29 cellular contexts compared by ENCODE assay signal in the genomic region with DNA sequence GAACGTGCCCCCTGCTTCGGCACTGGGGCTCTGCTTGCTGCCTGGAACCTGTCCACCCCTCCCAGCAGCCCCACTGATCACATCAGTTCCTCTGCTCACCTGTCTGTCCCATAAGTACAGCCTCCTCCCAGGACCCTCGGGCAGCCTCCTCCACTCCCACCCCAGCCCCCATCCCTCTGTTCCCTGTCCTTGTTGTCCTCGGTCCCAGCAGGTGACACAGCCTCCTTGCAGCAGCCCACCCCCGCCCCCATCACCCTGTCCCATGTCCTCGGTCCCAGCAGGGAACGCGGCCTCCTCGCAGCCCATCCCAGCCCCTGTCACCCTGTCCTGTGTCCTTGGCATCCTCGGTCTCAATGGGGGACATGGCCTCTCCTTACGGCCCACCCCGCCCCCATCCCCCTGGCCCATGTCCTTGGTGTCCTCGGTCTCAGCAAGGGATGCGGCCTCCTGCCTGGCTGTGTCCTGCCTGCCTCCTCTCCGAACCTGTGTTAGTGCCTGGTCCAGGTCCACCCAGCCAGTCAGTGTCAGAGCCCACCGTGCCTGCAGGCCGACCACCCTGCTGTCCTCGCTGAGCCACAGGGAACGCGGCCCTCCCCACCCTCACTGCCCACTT. TPM values are rescaled to one million over a fixed set of nuclear protein-coding genes. Genes with fewer than 3 reads are reported as not detected.
"Had no signal": no experiment of that assay in that cellular context is flagged by ENCODE, and none has a peak within 500 bp of the region (broad histone marks: within the 10 kb centered on the region; RNA-seq: fewer than 3 reads in every experiment).

No MANE protein-coding gene starts in this region.

- H3K36me3 Mint-ChIP-seq: mesothelial cell of epicardium; naive B cell; stimulated activated memory B cell treated with anti-CD40 and anti-IgM and Interleukin-4, amounts not matched to agents 10 μg/mL and 1 μg/mL and 100 μg/mL, for 72 hours; type B pancreatic cell had no signal

- H3K79me2 ChIP-seq: parathyroid adenoma had no signal

- H3K4me2 ChIP-seq: smooth muscle cell had no signal

- H3K4me3 ChIP-seq: esophagus muscularis mucosa, heart left ventricle, left ventricle myocardium inferior, sigmoid colon, smooth muscle cell had no signal

- H3K36me3 ChIP-seq: esophagus muscularis mucosa, heart left ventricle, left ventricle myocardium inferior, sigmoid colon had no signal

- H3K4me1 Mint-ChIP-seq: stimulated activated memory B cell treated with anti-CD40 and anti-IgM and Interleukin-4, amounts not matched to agents 10 μg/mL and 1 μg/mL and 100 μg/mL, for 72 hours; stimulated activated naive CD8-positive, alpha-beta T cell treated with anti-CD3 and anti-CD28 coated beads, Interleukin-15, amount 100 ng/mL, for 72 hours had no signal

- H3K27me3 Mint-ChIP-seq: activated naive CD8-positive, alpha-beta T cell treated with anti-CD3 and anti-CD28 coated beads, Interleukin-2, amount 10 ng/mL, durations not matched to agents 7 days and 5 days had no signal

- ATAC-seq: foreskin keratinocyte had no signal

- H3K27ac ChIP-seq: esophagus muscularis mucosa, foreskin keratinocyte, heart left ventricle, left ventricle myocardium inferior, parathyroid adenoma, sigmoid colon, VCaP had no signal

- H3K9ac ChIP-seq: parathyroid adenoma had no signal

- H3K9me3 ChIP-seq: esophagus muscularis mucosa, heart left ventricle, left ventricle myocardium inferior, sigmoid colon had no signal

- H2AFZ ChIP-seq: parathyroid adenoma had no signal

- H3K4me3 Mint-ChIP-seq: activated naive CD4-positive, alpha-beta T cell treated with anti-CD3 and anti-CD28 coated beads for 36 hours; activated naive CD8-positive, alpha-beta T cell treated with anti-CD3 and anti-CD28 coated beads, Interleukin-2, amount 10 ng/mL, durations not matched to agents 7 days and 5 days; dendritic cell treated with granulocyte-macrophage colony-stimulating factor and Interleukin-4, amounts not matched to agents 40 ng/mL and 50 ng/mL, for 4 days; mesothelial cell of epicardium; naive B cell; nephron progenitor cell; stimulated activated memory B cell treated with anti-CD40 and anti-IgM and Interleukin-4, amounts not matched to agents 10 μg/mL and 1 μg/mL and 100 μg/mL, for 72 hours; stimulated activated naive CD8-positive, alpha-beta T cell treated with anti-CD3 and anti-CD28 coated beads, Interleukin-15, amount 100 ng/mL, for 72 hours; T-helper 1 cell treated with Interleukin-12 subunit alpha and Interleukin-12 subunit beta and Interleukin-4 antibody, amounts not matched to agents 30 μg/mL and 1 μg/mL, for 36 hours; type B pancreatic cell had no signal

- DNase-seq: activated CD4-positive, alpha-beta T cell treated with anti-CD3 and anti-CD28 coated beads for 48 hours; activated CD4-positive, alpha-beta T cell treated with anti-CD3 and anti-CD28 coated beads, Interleukin-2, amount 50 U/mL, for 48 hours; activated effector memory CD4-positive, alpha-beta T cell treated with Interleukin-2 at 50 U/mL for 16 hours; activated naive CD4-positive, alpha-beta T cell treated with anti-CD3 and anti-CD28 coated beads for 36 hours; activated naive CD8-positive, alpha-beta T cell treated with anti-CD3 and anti-CD28 coated beads, Interleukin-2, amount 10 ng/mL, durations not matched to agents 7 days and 5 days; central memory CD4-positive, alpha-beta T cell; foreskin keratinocyte; left ventricle myocardium inferior; naive B cell; nephron progenitor cell; occipital lobe; stimulated activated CD4-positive, alpha-beta T cell treated with anti-CD3 and anti-CD28 coated beads, Interleukin-1b, Interleukin-23, amount 100 ng/mL, for 48 hours; stimulated activated CD4-positive, alpha-beta T cell treated with anti-CD3 and anti-CD28 coated beads, Interleukin-4, amount 100 ng/mL, for 4 hours; stimulated activated CD8-positive, alpha-beta memory T cell treated with anti-CD3 and anti-CD28 coated beads, Interleukin-4, amount 100 ng/mL, for 48 hours; stimulated activated naive CD8-positive, alpha-beta T cell treated with anti-CD3 and anti-CD28 coated beads, Interleukin-15, amount 100 ng/mL, for 72 hours; SW 1271; T-helper 9 cell had no signal

- H3K9me3 Mint-ChIP-seq: dendritic cell treated with granulocyte-macrophage colony-stimulating factor and Interleukin-4, amounts not matched to agents 40 ng/mL and 50 ng/mL, for 4 days; mesothelial cell of epicardium; naive B cell; nephron progenitor cell; stimulated activated memory B cell treated with anti-CD40 and anti-IgM and Interleukin-4, amounts not matched to agents 10 μg/mL and 1 μg/mL and 100 μg/mL, for 72 hours; type B pancreatic cell had no signal

- H3K27ac Mint-ChIP-seq: activated naive CD4-positive, alpha-beta T cell treated with anti-CD3 and anti-CD28 coated beads for 36 hours; activated naive CD8-positive, alpha-beta T cell treated with anti-CD3 and anti-CD28 coated beads, Interleukin-2, amount 10 ng/mL, durations not matched to agents 7 days and 5 days; dendritic cell treated with granulocyte-macrophage colony-stimulating factor and Interleukin-4, amounts not matched to agents 40 ng/mL and 50 ng/mL, for 4 days; mesothelial cell of epicardium; nephron progenitor cell; stimulated activated memory B cell treated with anti-CD40 and anti-IgM and Interleukin-4, amounts not matched to agents 10 μg/mL and 1 μg/mL and 100 μg/mL, for 72 hours; stimulated activated naive CD8-positive, alpha-beta T cell treated with anti-CD3 and anti-CD28 coated beads, Interleukin-15, amount 100 ng/mL, for 72 hours; T-helper 1 cell treated with Interleukin-12 subunit alpha and Interleukin-12 subunit beta and Interleukin-4 antibody, amounts not matched to agents 30 μg/mL and 1 μg/mL, for 36 hours; type B pancreatic cell had no signal

- FAIRE-seq: TTC549 had no signal

- H3K4me1 ChIP-seq: foreskin keratinocyte, left ventricle myocardium inferior, parathyroid adenoma had no signal

- H3K27me3 ChIP-seq: foreskin keratinocyte had no signal

RNA-seq across cellular contexts. Expression of a gene that starts 4.3 kb away (rescaled TPM):
- total RNA-seq: activated naive CD4-positive, alpha-beta T cell treated with anti-CD3 and anti-CD28 coated beads for 36 hours; activated naive CD8-positive, alpha-beta T cell treated with anti-CD3 and anti-CD28 coated beads, Interleukin-2, amount 10 ng/mL, durations not matched to agents 7 days and 5 days; esophagus muscularis mucosa; foreskin keratinocyte; left ventricle myocardium inferior; mesothelial cell of epicardium; sigmoid colon; smooth muscle cell had no signal
- polyA plus RNA-seq: foreskin keratinocyte, heart left ventricle, sigmoid colon, smooth muscle cell had no signal
